ENCODE assay signal across 16 cellular contexts in the genomic region with DNA sequence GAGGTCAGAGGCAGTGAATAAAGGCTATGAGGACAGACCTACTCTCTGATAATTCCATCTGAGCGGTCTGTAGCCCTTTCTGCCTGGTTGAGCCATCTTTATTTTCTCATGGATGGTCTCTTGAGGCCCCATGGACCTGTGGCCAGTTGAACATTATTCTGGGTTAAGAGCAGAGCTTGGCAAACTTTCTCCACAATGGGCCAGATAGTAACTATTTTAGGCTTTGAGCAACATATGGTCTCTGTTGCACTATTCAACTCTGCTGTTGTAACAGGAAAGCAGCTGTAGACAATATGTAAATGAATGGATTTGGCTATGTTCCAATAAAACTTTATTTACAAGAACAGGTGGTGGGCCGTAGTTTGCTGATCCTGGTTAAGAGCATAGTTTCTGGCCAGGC.
DNase-seq lines count a peak whose midpoint lies in the region; ATAC-seq and TF ChIP-seq lines count a peak whose summit lies in the region.
"Had no signal": no experiment of that assay in that cellular context is flagged by ENCODE, and none has a peak within 500 bp of the region (broad histone marks: within the 10 kb centered on the region; RNA-seq: fewer than 3 reads in every experiment).

No MANE protein-coding gene starts in this region.

- H2AK5ac ChIP-seq in mesenchymal stem cell (ENCODE audit: low read length, severe bottlenecking) = no peak overlapping the region

- H2BK15ac ChIP-seq in mesenchymal stem cell (ENCODE audit: low read depth, poor library complexity, severe bottlenecking) = no peak overlapping the region

- H3K36me3 Mint-ChIP-seq in brain = peaks cover 27% of the 10 kb centered on the region

- no peak for TF ChIP-seq CTCF in DOHH2 (IDR thresholded peaks at IDR 0.05; ENCODE audit: low read depth, low read length, poor library complexity, severe bottlenecking)
- no peak for TF ChIP-seq CTCF in brain (conservative IDR thresholded peaks at IDR 0.05)
- no peak for TF ChIP-seq CTCF in dorsolateral prefrontal cortex (IDR thresholded peaks at IDR 0.05 in 54 of 56, conservative IDR thresholded peaks at IDR 0.05 in 2 of 56; ENCODE audit: low read depth in 1 of 56, partially characterized antibody in 56 of 56)
- no peak for TF ChIP-seq CTCF in lower leg skin (IDR thresholded peaks at IDR 0.05)

- H3K14ac ChIP-seq in mesenchymal stem cell (ENCODE audit: low read length in 2 of 2) = no peak overlapping the region

- intact Hi-C loops in dorsolateral prefrontal cortex (cut with DNase I) (no loop called here), lower leg skin (cut with DNase I; ENCODE audit: low total_unique reads) (no loop called here)

- H3K79me1 ChIP-seq in mesenchymal stem cell (replicated peaks; ENCODE audit: low read length, poor library complexity, severe bottlenecking) = no peaks in the 10 kb centered on the region

- TF ChIP-seq POLR2A in lower leg skin (IDR thresholded peaks at IDR 0.05) = no peak

- no peaks in the 10 kb centered on the region for H3K79me2 ChIP-seq in DOHH2 (ENCODE audit: control insufficient read depth, low read length)

- H3K27me3 ChIP-seq in DOHH2 (ENCODE audit: control insufficient read depth, low read length) = no peaks in the 10 kb centered on the region
- H3K27me3 ChIP-seq in mesenchymal stem cell (ENCODE audit: control insufficient read depth in 1 of 2, insufficient read depth in 1 of 2, low read length in 2 of 2) = peaks cover 0 to 5% of the 10 kb centered on the region in 2 experiments
- H3K27me3 ChIP-seq in dorsolateral prefrontal cortex = no peaks in the 10 kb centered on the region
- H3K27me3 ChIP-seq: tibial nerve had no signal

- no peak overlapping the region for H4K91ac ChIP-seq in mesenchymal stem cell (ENCODE audit: low read length)

- peak; percentile 90 for DNase-seq in NCI-H2171 treated with DMSO at 0.1 percent for 48 hours (lab: John Stamatoyannopoulos, UW)
- no peak for DNase-seq in mesenchymal stem cell
- DNase-seq in SHP77 (lab: John Stamatoyannopoulos, UW) = no peak
- no peak for DNase-seq in dorsolateral prefrontal cortex
- DNase-seq in lower leg skin (ENCODE audit: low spot score in 2 of 2) = no peak
- DNase-seq: activated CD4-positive, alpha-beta T cell treated with anti-CD3 and anti-CD28 coated beads, Interleukin-2, amount 10 ng/mL, durations not matched to agents 24 days and 14 days; activated naive CD4-positive, alpha-beta T cell treated with anti-CD3 and anti-CD28 coated beads for 36 hours; activated T-cell treated with anti-CD3 and anti-CD28 coated beads for 4 hours; NCI-H1930; stimulated activated naive CD4-positive, alpha-beta T cell had no signal

- no peak overlapping the region for H3K4me3 Mint-ChIP-seq in brain
- H3K4me3 Mint-ChIP-seq: activated CD4-positive, alpha-beta T cell treated with anti-CD3 and anti-CD28 coated beads, Interleukin-2, amount 10 ng/mL, durations not matched to agents 24 days and 14 days; activated naive CD4-positive, alpha-beta T cell treated with anti-CD3 and anti-CD28 coated beads for 36 hours had no signal

- ATAC-seq in GM19455 (IDR thresholded peaks at IDR 0.05; ENCODE audit: unreplicated experiment) = no peak
- ATAC-seq: esophagus mucosa, HCT116 had no signal

- H3F3A ChIP-seq in DOHH2 (ENCODE audit: control insufficient read depth, insufficient read depth) = peaks cover 3% of the 10 kb centered on the region

- no peaks in the 10 kb centered on the region for H4K20me1 ChIP-seq in DOHH2 (ENCODE audit: control insufficient read depth, insufficient read depth, low read depth, low read length)

- 77% methylated on average over 2 of the region's 2 CpGs for WGBS in mesenchymal stem cell
- WGBS in lower leg skin, 2 donors = 81 to 82% methylated on average over 2 of the region's 2 CpGs

- peak overlapping the region; percentile 81 for H3K4me2 ChIP-seq in DOHH2 (ENCODE audit: low read length)
- no peak overlapping the region for H3K4me2 ChIP-seq in mesenchymal stem cell (ENCODE audit: low read length, poor library complexity, severe bottlenecking)

- H2BK5ac ChIP-seq in mesenchymal stem cell (ENCODE audit: low read depth, low read length, poor library complexity, severe bottlenecking) = no peak overlapping the region

- H3K23ac ChIP-seq in mesenchymal stem cell (ENCODE audit: low read length in 2 of 2) = no peak overlapping the region

- no peaks in the 10 kb centered on the region for H3K9me2 ChIP-seq in DOHH2 (replicated peaks; ENCODE audit: control insufficient read depth, low read length)

- H3K4me1 ChIP-seq in DOHH2 (ENCODE audit: control insufficient read depth, low read length) (peaks cover 52% of the 10 kb centered on the region), mesenchymal stem cell (ENCODE audit: control insufficient read depth, insufficient read depth, low read depth, low read length) (no peaks in the 10 kb centered on the region)
- H3K4me1 ChIP-seq: tibial nerve had no signal

- peaks cover 0 to 14% (median 7%) of the 10 kb centered on the region in 5 experiments for H3K9me3 Mint-ChIP-seq in brain
- H3K9me3 Mint-ChIP-seq: activated CD4-positive, alpha-beta T cell treated with anti-CD3 and anti-CD28 coated beads, Interleukin-2, amount 10 ng/mL, durations not matched to agents 24 days and 14 days; activated naive CD4-positive, alpha-beta T cell treated with anti-CD3 and anti-CD28 coated beads for 36 hours had no signal

- no peaks in the 10 kb centered on the region for H3K27me3 Mint-ChIP-seq in brain
- H3K27me3 Mint-ChIP-seq: activated CD4-positive, alpha-beta T cell treated with anti-CD3 and anti-CD28 coated beads, Interleukin-2, amount 10 ng/mL, durations not matched to agents 24 days and 14 days had no signal

- no peak overlapping the region for H2BK120ac ChIP-seq in mesenchymal stem cell (ENCODE audit: low read depth, low read length)

- peak overlapping the region in 3 of 5 experiments; percentile 5 to 53 (median 11) for H3K27ac Mint-ChIP-seq in brain
- H3K27ac Mint-ChIP-seq: activated CD4-positive, alpha-beta T cell treated with anti-CD3 and anti-CD28 coated beads, Interleukin-2, amount 10 ng/mL, durations not matched to agents 24 days and 14 days; activated naive CD4-positive, alpha-beta T cell treated with anti-CD3 and anti-CD28 coated beads for 36 hours had no signal

- no peaks in the 10 kb centered on the region for H3K36me3 ChIP-seq in DOHH2 (ENCODE audit: control insufficient read depth, low read length)
- H3K36me3 ChIP-seq in mesenchymal stem cell (ENCODE audit: control insufficient read depth in 1 of 2, insufficient read depth in 2 of 2, low read depth in 1 of 2, low read length in 2 of 2) = no peaks in the 10 kb centered on the region
- H3K36me3 ChIP-seq: tibial nerve had no signal

- H3K27ac ChIP-seq in DOHH2 (ENCODE audit: low read depth, low read length) = peak overlapping the region; percentile 95
- H3K27ac ChIP-seq in mesenchymal stem cell (ENCODE audit: low read length, poor library complexity, severe bottlenecking) = no peak overlapping the region
- peak overlapping the region in 1 of 59 donors; percentile 31 for H3K27ac ChIP-seq in dorsolateral prefrontal cortex
- H3K27ac ChIP-seq: tibial nerve had no signal

- H3K4me1 Mint-ChIP-seq in brain = peaks cover 40% of the 10 kb centered on the region
- H3K4me1 Mint-ChIP-seq: activated CD4-positive, alpha-beta T cell treated with anti-CD3 and anti-CD28 coated beads, Interleukin-2, amount 10 ng/mL, durations not matched to agents 24 days and 14 days had no signal

- H4K8ac ChIP-seq in mesenchymal stem cell (ENCODE audit: low read length) = no peak overlapping the region

- H3K18ac ChIP-seq in mesenchymal stem cell (ENCODE audit: low read depth in 1 of 2, low read length in 2 of 2) = no peak overlapping the region

- H3K4ac ChIP-seq in mesenchymal stem cell (ENCODE audit: low read depth in 1 of 2, low read length in 2 of 2) = no peak overlapping the region

- peak overlapping the region; percentile 33 for H3K9ac ChIP-seq in mesenchymal stem cell (ENCODE audit: low read length)

- H3K9me3 ChIP-seq in DOHH2 (ENCODE audit: control insufficient read depth, insufficient read depth, low read length) (no peaks in the 10 kb centered on the region), mesenchymal stem cell (ENCODE audit: control insufficient read depth, low read length) (no peaks in the 10 kb centered on the region)
- H3K9me3 ChIP-seq: tibial nerve had no signal

- H3K4me3 ChIP-seq in DOHH2 (ENCODE audit: low read length) (peak overlapping the region; percentile 63), mesenchymal stem cell (ENCODE audit: insufficient read depth in 1 of 2, low read depth in 1 of 2, low read length in 2 of 2) (no peak overlapping the region), dorsolateral prefrontal cortex (peak overlapping the region in 7 of 59 donors; percentile 6 to 44 (median 33)), lower leg skin (ENCODE audit: low read depth, poor library complexity, severe bottlenecking) (no peak overlapping the region)
- H3K4me3 ChIP-seq: tibial nerve had no signal

- no peak overlapping the region for H2AFZ ChIP-seq in mesenchymal stem cell (ENCODE audit: low read depth, low read length)

- H2BK12ac ChIP-seq in mesenchymal stem cell (ENCODE audit: low read length in 2 of 2) = no peak overlapping the region
